ENCODE assay signal across 22 cellular contexts in genomic region chr3:152943645-152944044, GRCh38.
DNase-seq lines count a peak whose midpoint lies in the region; ATAC-seq, FAIRE-seq and TF ChIP-seq lines count a peak whose summit lies in the region.
"Had no signal": no experiment of that assay in that cellular context is flagged by ENCODE, and none has a peak within 500 bp of the region (broad histone marks: within the 10 kb centered on the region; RNA-seq: fewer than 3 reads in every experiment).

No MANE protein-coding gene starts in this region.

- FAIRE-seq in K562 (lab: Jason Lieb, UNC) (no peak), frontal cortex (lab: Jason Lieb, UNC) (no peak)
- FAIRE-seq: pancreas had no signal

- TF ChIP-seq CTCF in K562 (IDR thresholded peaks at IDR 0.05 in 2 of 3, conservative IDR thresholded peaks at IDR 0.05 in 1 of 3; ENCODE audit: insufficient read depth in 2 of 3, low read depth in 1 of 3, low read length in 3 of 3), result no peak

- H3K4me2 ChIP-seq in K562 (ENCODE audit: insufficient read depth, low read length), result no peak overlapping the region

- in situ Hi-C loops in K562 (cut with MboI), result no loop called here

- no peaks in the 10 kb centered on the region for H3K9me1 ChIP-seq in K562 (ENCODE audit: control insufficient read depth, insufficient read depth, low read length)

- H2AFZ ChIP-seq in K562 (ENCODE audit: low read depth, low read length), result peak overlapping the region; percentile 34

- 7% methylated on average over 3 of the region's 3 CpGs for WGBS in K562 (ENCODE audit: insufficient coverage, low coverage, missing lambda C conversion rate)

- no peak overlapping the region for H3K4me3 ChIP-seq in K562
- H3K4me3 ChIP-seq: body of pancreas, pancreas, vagina had no signal

- no TSS peak for BruUV-seq in K562 (replicated peaks; lab: Mats Ljungman, UMichigan)

- no peak for TF ChIP-seq RAD21 in K562 (CRISPR knock-in tag; conservative IDR thresholded peaks at IDR 0.05 in 1 of 2, IDR thresholded peaks at IDR 0.05 in 1 of 2)

- no peaks in the 10 kb centered on the region for H3K27me3 ChIP-seq in K562 (ENCODE audit: control insufficient read depth in 2 of 2, insufficient read depth in 2 of 2, low read length in 2 of 2)
- H3K27me3 ChIP-seq: body of pancreas, pancreas, vagina had no signal

- H3K36me3 ChIP-seq in K562 (ENCODE audit: control insufficient read depth, insufficient read depth, low read length), result no peaks in the 10 kb centered on the region
- H3K36me3 ChIP-seq: pancreas, vagina had no signal

- POLR2A ChIA-PET in K562 (lab: Yijun Ruan, JAX), result no interaction called here

- H3K9me3 ChIP-seq in K562 (replicated peaks; ENCODE audit: control insufficient read depth, insufficient read depth, low read depth, low read length), result no peaks in the 10 kb centered on the region
- H3K9me3 ChIP-seq: body of pancreas, pancreas, vagina had no signal

- H4K20me1 ChIP-seq in K562 (replicated peaks; ENCODE audit: control insufficient read depth, insufficient read depth, low read length), result no peaks in the 10 kb centered on the region

- no peak for TF ChIP-seq POLR2A in K562 (conservative IDR thresholded peaks at IDR 0.05)

- no peak overlapping the region for H3K27ac ChIP-seq in K562 (ENCODE audit: extremely low read depth, low read depth, low read length)
- H3K27ac ChIP-seq: body of pancreas, pancreas, vagina had no signal

- no peak for TF ChIP-seq EP300 in K562 (IDR thresholded peaks at IDR 0.05; ENCODE audit: low read length)

- DNase-seq in HT1080 (ENCODE audit: low read depth) (peak; percentile 81), K562 (ENCODE audit: extremely low read depth in 1 of 4, low spot score in 3 of 4) (no peak), kidney tubule cell (ENCODE audit: low spot score) (peak; percentile 46), frontal cortex (ENCODE audit: low spot score in 2 of 2) (no peak), RPMI8226 (no peak)
- no peak for DNase-seq in effector CD8-positive, alpha-beta T cell (lab: John Stamatoyannopoulos, UW)
- DNase-seq in stimulated activated CD4-positive, alpha-beta T cell treated with anti-CD3 and anti-CD28 coated beads, Interleukin-4, amount 100 ng/mL, for 24 hours, result no peak
- DNase-seq: activated CD4-positive, alpha-beta T cell treated with anti-CD3 and anti-CD28 coated beads, Interleukin-2, amount 50 U/mL, for 48 hours; body of pancreas; cortex of kidney; HFFc6; left ventricle myocardium superior; naive B cell; NCI-H146; NCI-H446 treated with DMSO at 0.1 percent for 48 hours; NK-92 treated with Interleukin-12 subunit alpha and Interleukin-12 subunit beta, amount 100 ng/mL, for 24 hours; pancreas; stimulated activated CD4-positive, alpha-beta T cell treated with anti-CD3 and anti-CD28 coated beads, Interleukin-4, amount 100 ng/mL, for 1 hour; T-cell had no signal

- no peak overlapping the region for H3K9ac ChIP-seq in K562 (ENCODE audit: insufficient read depth in 1 of 2, low read depth in 2 of 2, low read length in 2 of 2)

- CTCF ChIA-PET in K562 (lab: Yijun Ruan, JAX; ENCODE audit: low intra/inter-chr PET ratio), result no interaction called here

- intact Hi-C loops in K562 (cut with micrococcal nuclease), result no loop called here

- no peaks in the 10 kb centered on the region for H3K79me2 ChIP-seq in K562 (ENCODE audit: control insufficient read depth, insufficient read depth, low read length)

- no peak for ATAC-seq in K562
- ATAC-seq: activated naive CD4-positive, alpha-beta T cell treated with anti-CD3 and anti-CD28 coated beads, Interleukin-2, amount 50 U/mL, for 72 hours; body of pancreas; left ventricle myocardium superior; pancreas; Right ventricle myocardium inferior; T-cell had no signal

- peaks cover 0 to 3% of the 10 kb centered on the region in 2 experiments; a peak in 1 of 5 replicates for H3K4me1 ChIP-seq in K562 (replicated peaks in 1 of 2; ENCODE audit: control insufficient read depth in 2 of 2, insufficient read depth in 2 of 2, low read length in 2 of 2)
- H3K4me1 ChIP-seq: body of pancreas, pancreas, vagina had no signal

TF ChIP-seq in K562, 482 proteins besides CTCF, POLR2A, EP300 and RAD21:
- no peak for TF ChIP-seq ZNF140 (CRISPR knock-in tag; IDR thresholded peaks at IDR 0.05)
- no peak for TF ChIP-seq ZBTB8A (IDR thresholded peaks at IDR 0.05; ENCODE audit: partially characterized antibody)
- no peak for TF ChIP-seq SREBF1 (IDR thresholded peaks at IDR 0.05; ENCODE audit: borderline replicate concordance, low read depth, low read length)
- TF ChIP-seq, protein P1, sequence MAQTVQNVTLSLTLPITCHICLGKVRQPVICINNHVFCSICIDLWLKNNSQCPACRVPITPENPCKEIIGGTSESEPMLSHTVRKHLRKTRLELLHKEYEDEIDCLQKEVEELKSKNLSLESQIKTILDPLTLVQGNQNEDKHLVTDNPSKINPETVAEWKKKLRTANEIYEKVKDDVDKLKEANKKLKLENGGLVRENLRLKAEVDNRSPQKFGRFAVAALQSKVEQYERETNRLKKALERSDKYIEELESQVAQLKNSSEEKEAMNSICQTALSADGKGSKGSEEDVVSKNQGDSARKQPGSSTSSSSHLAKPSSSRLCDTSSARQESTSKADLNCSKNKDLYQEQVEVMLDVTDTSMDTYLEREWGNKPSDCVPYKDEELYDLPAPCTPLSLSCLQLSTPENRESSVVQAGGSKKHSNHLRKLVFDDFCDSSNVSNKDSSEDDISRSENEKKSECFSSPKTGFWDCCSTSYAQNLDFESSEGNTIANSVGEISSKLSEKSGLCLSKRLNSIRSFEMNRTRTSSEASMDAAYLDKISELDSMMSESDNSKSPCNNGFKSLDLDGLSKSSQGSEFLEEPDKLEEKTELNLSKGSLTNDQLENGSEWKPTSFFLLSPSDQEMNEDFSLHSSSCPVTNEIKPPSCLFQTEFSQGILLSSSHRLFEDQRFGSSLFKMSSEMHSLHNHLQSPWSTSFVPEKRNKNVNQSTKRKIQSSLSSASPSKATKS (CRISPR knock-in tag; IDR thresholded peaks at IDR 0.05), result no peak
- no peak for TF ChIP-seq MBD1 (CRISPR knock-in tag; IDR thresholded peaks at IDR 0.05)
- TF ChIP-seq ZBTB5 (IDR thresholded peaks at IDR 0.05), result no peak
- no peak for TF ChIP-seq TOE1 (IDR thresholded peaks at IDR 0.05; ENCODE audit: borderline replicate concordance)
- no peak for TF ChIP-seq TOE1 (CRISPR knock-in tag; IDR thresholded peaks at IDR 0.05; ENCODE audit: borderline replicate concordance, low read depth)
- TF ChIP-seq ZFPM2 (CRISPR knock-in tag; IDR thresholded peaks at IDR 0.05), result no peak
- TF ChIP-seq SUPT5H (IDR thresholded peaks at IDR 0.05), result no peak
- no peak for TF ChIP-seq NCOA4 (IDR thresholded peaks at IDR 0.05; ENCODE audit: partially characterized antibody)
- no peak for TF ChIP-seq HMG20A (CRISPR knock-in tag; conservative IDR thresholded peaks at IDR 0.05)
TF ChIP-seq in K562: peak in this region for 0.

Comparison
In these comparisons a context has a peak if more than half of its experiments do, and no peak if none do; other contexts are left out.
1. DNase-seq: peak in HT1080 (single experiment) and kidney tubule cell (single experiment); none in K562 (0 of 4), effector CD8-positive, alpha-beta T cell (single experiment), stimulated activated CD4-positive, alpha-beta T cell treated with anti-CD3 and anti-CD28 coated beads, Interleukin-4, amount 100 ng/mL, for 24 hours (single experiment), frontal cortex (0 of 2) and RPMI8226 (single experiment).